ENCODE assay signal across 28 cellular contexts in the genomic region with DNA sequence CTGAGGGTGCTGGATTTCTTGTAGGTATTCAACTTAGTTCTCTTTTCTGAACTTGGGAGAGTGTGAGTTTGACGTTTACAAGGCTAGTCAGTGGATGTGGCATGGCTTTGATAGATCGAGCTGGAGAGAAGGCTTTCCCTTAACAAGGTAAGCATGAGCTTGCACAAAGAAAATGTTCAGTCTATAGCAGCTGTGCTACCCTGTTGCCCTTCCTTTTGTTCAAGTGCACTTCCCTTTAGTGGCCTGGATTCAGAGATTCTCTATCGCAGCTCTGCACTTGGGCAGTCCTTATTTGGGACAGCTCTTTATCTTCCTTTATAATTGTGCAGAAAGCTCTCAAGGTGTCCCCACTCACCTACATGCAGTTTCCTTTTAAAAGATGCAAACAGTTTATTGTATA.
DNase-seq lines count a peak whose midpoint lies in the region; ATAC-seq, FAIRE-seq and TF ChIP-seq lines count a peak whose summit lies in the region.
"Had no signal": no experiment of that assay in that cellular context is flagged by ENCODE, and none has a peak within 500 bp of the region (broad histone marks: within the 10 kb centered on the region; RNA-seq: fewer than 3 reads in every experiment).

No MANE protein-coding gene starts in this region.

- H3K9me1 ChIP-seq in K562 (ENCODE audit: control insufficient read depth, insufficient read depth, low read length): no peaks in the 10 kb centered on the region

- TF ChIP-seq POLR2A in K562 (conservative IDR thresholded peaks at IDR 0.05) (no peak), spleen (IDR thresholded peaks at IDR 0.05) (no peak)

- BruUV-seq in K562 (replicated peaks; lab: Mats Ljungman, UMichigan): no TSS peak

- DNase-seq in Kasumi-1 (lab: John Stamatoyannopoulos, UW) (peak; percentile 10 to 44), K562 (ENCODE audit: extremely low read depth in 1 of 4, low spot score in 3 of 4) (no peak), spleen (no peak), osteoblast (ENCODE audit: insufficient read length, low spot score, missing footprints) (no peak), progenitor cell of endocrine pancreas (ENCODE audit: low spot score, unreplicated experiment) (no peak)
- no peak for DNase-seq in activated naive CD4-positive, alpha-beta T cell (lab: John Stamatoyannopoulos, UW)
- DNase-seq: activated CD8-positive, alpha-beta memory T cell treated with anti-CD3 and anti-CD28 coated beads for 24 hours; activated naive CD4-positive, alpha-beta T cell treated with anti-CD3 and anti-CD28 coated beads, Interleukin-2, amount 50 U/mL, for 16 hours; activated T-cell treated with anti-CD3 and anti-CD28 coated beads, Interleukin-2, amount 50 U/mL, for 4 hours; aorta; foreskin keratinocyte; HFFc6; hypothalamus; islet precursor cell; mammary epithelial cell; natural killer cell; NCI-H1694; NCI-H69; posterior cingulate gyrus; SHP77 treated with DMSO at 0.1 percent for 48 hours; small intestine; stimulated activated CD4-positive, alpha-beta T cell treated with anti-CD3 and anti-CD28 coated beads, Interleukin-4, amount 100 ng/mL, for 1 hour; stomach; T-helper 2 cell; transverse colon had no signal

- H3K27ac ChIP-seq in K562 (ENCODE audit: extremely low read depth, low read depth, low read length) (no peak overlapping the region), spleen (peak overlapping the region; percentile 12 to 68 (median 44)), osteoblast (ENCODE audit: low read depth, low read length) (no peak overlapping the region)
- H3K27ac ChIP-seq: epithelial cell of prostate, foreskin keratinocyte, transverse colon had no signal

- no peaks in the 10 kb centered on the region for H3K4me1 Mint-ChIP-seq in progenitor cell of endocrine pancreas (ENCODE audit: low read depth)
- H3K4me1 Mint-ChIP-seq: central memory CD8-positive, alpha-beta T cell; natural killer cell had no signal

- no peak overlapping the region for H3K4me3 ChIP-seq in K562
- no peak overlapping the region for H3K4me3 ChIP-seq in spleen
- H3K4me3 ChIP-seq in osteoblast (ENCODE audit: insufficient read depth, low read length): no peak overlapping the region
- H3K4me3 ChIP-seq: stomach, transverse colon had no signal

- intact Hi-C loops in K562 (cut with micrococcal nuclease): no loop called here
- intact Hi-C loops in spleen (cut with DNase I; ENCODE audit: low total_unique reads): no loop called here

- H2AFZ ChIP-seq in K562 (ENCODE audit: low read depth, low read length) (no peak overlapping the region), osteoblast (ENCODE audit: low read length) (no peak overlapping the region)

- H3K36me3 ChIP-seq in K562 (ENCODE audit: control insufficient read depth, insufficient read depth, low read length) (peaks cover 6% of the 10 kb centered on the region; the same call in 1 of the 3 replicates), spleen (peaks cover 0 to 5% (median 0%) of the 10 kb centered on the region in 6 donors), osteoblast (ENCODE audit: insufficient read depth, low read length) (no peaks in the 10 kb centered on the region)
- H3K36me3 ChIP-seq: stomach, transverse colon had no signal

- no peak for TF ChIP-seq EP300 in K562 (IDR thresholded peaks at IDR 0.05; ENCODE audit: low read length)

- H3K9me3 ChIP-seq in K562 (replicated peaks; ENCODE audit: control insufficient read depth, insufficient read depth, low read depth, low read length) (no peaks in the 10 kb centered on the region), spleen (no peaks in the 10 kb centered on the region), osteoblast (ENCODE audit: low read depth, low read length) (no peaks in the 10 kb centered on the region)
- H3K9me3 ChIP-seq: stomach, transverse colon had no signal

- no peak overlapping the region for H3K4me3 Mint-ChIP-seq in progenitor cell of endocrine pancreas (ENCODE audit: low read depth)
- H3K4me3 Mint-ChIP-seq: activated T-cell treated with anti-CD3 and anti-CD28 coated beads, Interleukin-2, amount 50 U/mL, for 4 hours; central memory CD8-positive, alpha-beta T cell; natural killer cell had no signal

- no peaks in the 10 kb centered on the region for H3K27me3 Mint-ChIP-seq in progenitor cell of endocrine pancreas
- H3K27me3 Mint-ChIP-seq: central memory CD8-positive, alpha-beta T cell had no signal

- no peaks in the 10 kb centered on the region for H3K4me1 ChIP-seq in K562 (replicated peaks in 1 of 2; ENCODE audit: control insufficient read depth in 2 of 2, insufficient read depth in 2 of 2, low read length in 2 of 2)
- peaks cover 11 to 97% (median 58%) of the 10 kb centered on the region in 6 donors for H3K4me1 ChIP-seq in spleen
- H3K4me1 ChIP-seq in osteoblast (ENCODE audit: insufficient read depth, low read length): no peaks in the 10 kb centered on the region
- H3K4me1 ChIP-seq: foreskin keratinocyte had no signal

- WGBS in K562 (ENCODE audit: insufficient coverage, low coverage, missing lambda C conversion rate): 22% methylated on average over 3 of the region's 3 CpGs
- 10 to 31% (median 29%) methylated on average over 3 of the region's 3 CpGs for WGBS in spleen, 5 donors

- in situ Hi-C loops in K562 (cut with MboI): no loop called here

- peak; percentile 24 for ATAC-seq in GM19395 (IDR thresholded peaks at IDR 0.05; ENCODE audit: unreplicated experiment)
- no peak for ATAC-seq in K562
- ATAC-seq: activated T-cell treated with anti-CD3 and anti-CD28 coated beads, Interleukin-2, amount 50 U/mL, for 4 hours; foreskin keratinocyte; natural killer cell had no signal

- H3K79me2 ChIP-seq in K562 (ENCODE audit: control insufficient read depth, insufficient read depth, low read length) (no peaks in the 10 kb centered on the region), osteoblast (ENCODE audit: insufficient read depth, low read length) (no peaks in the 10 kb centered on the region)

- CTCF ChIA-PET in K562 (lab: Yijun Ruan, JAX; ENCODE audit: low intra/inter-chr PET ratio): no interaction called here

- POLR2A ChIA-PET in K562 (lab: Yijun Ruan, JAX): no interaction called here

- H3K4me2 ChIP-seq in K562 (ENCODE audit: insufficient read depth, low read length) (no peak overlapping the region), osteoblast (ENCODE audit: insufficient read depth, low read length) (no peak overlapping the region)

- no peak overlapping the region for H3K27ac Mint-ChIP-seq in progenitor cell of endocrine pancreas
- H3K27ac Mint-ChIP-seq: HFFc6, natural killer cell had no signal

- TF ChIP-seq RAD21 in K562 (CRISPR knock-in tag; conservative IDR thresholded peaks at IDR 0.05 in 1 of 2, IDR thresholded peaks at IDR 0.05 in 1 of 2): no peak

- H3K36me3 Mint-ChIP-seq in progenitor cell of endocrine pancreas (ENCODE audit: insufficient read depth): no peaks in the 10 kb centered on the region
- H3K36me3 Mint-ChIP-seq: natural killer cell had no signal

- H3K27me3 ChIP-seq in K562 (ENCODE audit: control insufficient read depth in 2 of 2, insufficient read depth in 2 of 2, low read length in 2 of 2) (no peaks in the 10 kb centered on the region), spleen (replicated peaks in 1 of 7) (no peaks in the 10 kb centered on the region), osteoblast (ENCODE audit: insufficient read depth, low read length) (no peaks in the 10 kb centered on the region)
- H3K27me3 ChIP-seq: foreskin keratinocyte, stomach, transverse colon had no signal

- H3K9ac ChIP-seq in K562 (ENCODE audit: insufficient read depth in 1 of 2, low read depth in 2 of 2, low read length in 2 of 2): no peak overlapping the region

- no peak for TF ChIP-seq CTCF in K562 (IDR thresholded peaks at IDR 0.05 in 2 of 3, conservative IDR thresholded peaks at IDR 0.05 in 1 of 3; ENCODE audit: insufficient read depth in 2 of 3, low read depth in 1 of 3, low read length in 3 of 3)
- no peak for TF ChIP-seq CTCF in spleen (IDR thresholded peaks at IDR 0.05 in 8 of 11, conservative IDR thresholded peaks at IDR 0.05 in 3 of 11)
- no peak for TF ChIP-seq CTCF in osteoblast (IDR thresholded peaks at IDR 0.05; ENCODE audit: extremely low read depth, low read depth, low read length)
- TF ChIP-seq CTCF in progenitor cell of endocrine pancreas (IDR thresholded peaks at IDR 0.05; ENCODE audit: unreplicated experiment): no peak

- peaks cover 9% of the 10 kb centered on the region for H3K9me3 Mint-ChIP-seq in progenitor cell of endocrine pancreas (ENCODE audit: low read depth)
- H3K9me3 Mint-ChIP-seq: activated T-cell treated with anti-CD3 and anti-CD28 coated beads, Interleukin-2, amount 50 U/mL, for 4 hours; HFFc6 had no signal

- H4K20me1 ChIP-seq in K562 (replicated peaks; ENCODE audit: control insufficient read depth, insufficient read depth, low read length) (no peaks in the 10 kb centered on the region), osteoblast (ENCODE audit: insufficient read depth, low read length) (no peaks in the 10 kb centered on the region)

- FAIRE-seq in K562 (lab: Jason Lieb, UNC): no peak
- FAIRE-seq: small intestine had no signal

TF ChIP-seq in K562, 482 proteins besides CTCF, POLR2A, EP300 and RAD21:
- TF ChIP-seq SPI1 (IDR thresholded peaks at IDR 0.05; ENCODE audit: borderline replicate concordance, low read depth, low read length) (peak; percentile 17; the same call in 1 of the 2 replicates), TCF3 (CRISPR knock-in tag; IDR thresholded peaks at IDR 0.05) (peak; percentile 41), ZNF3 (CRISPR knock-in tag; IDR thresholded peaks at IDR 0.05) (peak; percentile 78; the same call in 1 of the 2 replicates)
- TF ChIP-seq, protein P1, sequence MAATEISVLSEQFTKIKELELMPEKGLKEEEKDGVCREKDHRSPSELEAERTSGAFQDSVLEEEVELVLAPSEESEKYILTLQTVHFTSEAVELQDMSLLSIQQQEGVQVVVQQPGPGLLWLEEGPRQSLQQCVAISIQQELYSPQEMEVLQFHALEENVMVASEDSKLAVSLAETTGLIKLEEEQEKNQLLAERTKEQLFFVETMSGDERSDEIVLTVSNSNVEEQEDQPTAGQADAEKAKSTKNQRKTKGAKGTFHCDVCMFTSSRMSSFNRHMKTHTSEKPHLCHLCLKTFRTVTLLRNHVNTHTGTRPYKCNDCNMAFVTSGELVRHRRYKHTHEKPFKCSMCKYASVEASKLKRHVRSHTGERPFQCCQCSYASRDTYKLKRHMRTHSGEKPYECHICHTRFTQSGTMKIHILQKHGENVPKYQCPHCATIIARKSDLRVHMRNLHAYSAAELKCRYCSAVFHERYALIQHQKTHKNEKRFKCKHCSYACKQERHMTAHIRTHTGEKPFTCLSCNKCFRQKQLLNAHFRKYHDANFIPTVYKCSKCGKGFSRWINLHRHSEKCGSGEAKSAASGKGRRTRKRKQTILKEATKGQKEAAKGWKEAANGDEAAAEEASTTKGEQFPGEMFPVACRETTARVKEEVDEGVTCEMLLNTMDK (IDR thresholded peaks at IDR 0.05; ENCODE audit: borderline replicate concordance, insufficient read depth, low read depth, low read length, poor library complexity, severe bottlenecking): no peak
- TF ChIP-seq, protein P2, sequence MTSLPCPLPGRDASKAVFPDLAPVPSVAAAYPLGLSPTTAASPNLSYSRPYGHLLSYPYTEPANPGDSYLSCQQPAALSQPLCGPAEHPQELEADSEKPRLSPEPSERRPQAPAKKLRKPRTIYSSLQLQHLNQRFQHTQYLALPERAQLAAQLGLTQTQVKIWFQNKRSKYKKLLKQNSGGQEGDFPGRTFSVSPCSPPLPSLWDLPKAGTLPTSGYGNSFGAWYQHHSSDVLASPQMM (CRISPR knock-in tag; IDR thresholded peaks at IDR 0.05): no peak

Comparison
In these comparisons a context has a peak if more than half of its experiments do, and no peak if none do; other contexts are left out.
1. DNase-seq: peak in Kasumi-1 (2 of 2); none in K562 (0 of 4), spleen (single experiment), osteoblast (single experiment), activated naive CD4-positive, alpha-beta T cell (0 of 4) and progenitor cell of endocrine pancreas (single experiment).
2. H3K27ac ChIP-seq: peak in spleen (8 of 8); none in K562 (single experiment) and osteoblast (single experiment).